ENCODE assay signal across 17 cellular contexts in the genomic region with DNA sequence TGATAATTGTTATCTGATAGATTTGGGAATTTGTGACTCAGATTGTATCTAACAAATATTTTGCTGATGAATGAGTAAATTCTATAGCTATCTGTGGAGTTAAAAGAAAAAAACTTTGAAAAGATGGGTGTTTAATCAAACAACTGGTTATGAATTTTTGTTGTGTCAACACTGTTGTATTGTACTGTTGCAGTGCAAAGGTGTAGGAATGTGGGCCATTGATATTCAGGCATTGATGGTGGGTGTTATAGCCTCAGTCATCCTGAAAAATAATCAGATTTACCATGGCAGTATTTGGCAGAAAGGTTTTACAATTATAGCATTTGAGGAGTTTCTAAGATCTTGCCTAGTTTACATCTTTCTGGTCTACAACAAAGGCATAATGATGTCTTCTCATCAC.
"Had no signal": no experiment of that assay in that cellular context is flagged by ENCODE, and none has a peak within 500 bp of the region (broad histone marks: within the 10 kb centered on the region; RNA-seq: fewer than 3 reads in every experiment).

No MANE protein-coding gene starts in this region.

- H3K27me3 ChIP-seq: adrenal gland, cardiac muscle cell, heart right ventricle, pancreas had no signal

- H3K27ac ChIP-seq: cardiac muscle cell had no signal

- H3K4me3 Mint-ChIP-seq: activated CD4-positive, alpha-beta memory T cell treated with anti-CD3 and anti-CD28 coated beads for 36 hours; activated CD4-positive, alpha-beta T cell treated with anti-CD3 and anti-CD28 coated beads for 36 hours; activated CD8-positive, alpha-beta memory T cell treated with anti-CD3 and anti-CD28 coated beads, Interleukin-2, amount 10 ng/mL, durations not matched to agents 7 days and 5 days; activated naive CD4-positive, alpha-beta T cell treated with anti-CD3 and anti-CD28 coated beads, Interleukin-2, amount 50 U/mL, for 24 hours; neural crest cell; stimulated activated naive B cell treated with anti-CD40 and anti-IgM and Interleukin-4, amounts not matched to agents 10 μg/mL and 1 μg/mL and 100 μg/mL, for 72 hours; T-helper 1 cell treated with Interleukin-12 subunit alpha and Interleukin-12 subunit beta and Interleukin-4 antibody, amounts not matched to agents 30 μg/mL and 1 μg/mL, for 36 hours; type B pancreatic cell had no signal

- H3K36me3 ChIP-seq: adrenal gland, cardiac muscle cell, pancreas had no signal

- H3K4me3 ChIP-seq: adrenal gland, cardiac muscle cell, heart right ventricle, lower lobe of right lung, pancreas had no signal

- H3K9me3 Mint-ChIP-seq: activated CD4-positive, alpha-beta memory T cell treated with anti-CD3 and anti-CD28 coated beads for 36 hours; activated naive CD4-positive, alpha-beta T cell treated with anti-CD3 and anti-CD28 coated beads, Interleukin-2, amount 50 U/mL, for 24 hours; activated T-helper 2 cell treated with anti-CD3 and anti-CD28 coated beads, Interferon-gamma antibody, Interleukin-2, Interleukin-4, amounts not matched to agents 10 μg/mL and 5 μg/mL and 100 μg/mL, durations not matched to agents 14 hours and 24 hours and 36 hours; neural crest cell; stimulated activated naive B cell treated with anti-CD40 and anti-IgM and Interleukin-4, amounts not matched to agents 10 μg/mL and 1 μg/mL and 100 μg/mL, for 72 hours; T-helper 1 cell treated with Interleukin-12 subunit alpha and Interleukin-12 subunit beta and Interleukin-4 antibody, amounts not matched to agents 30 μg/mL and 1 μg/mL, for 36 hours had no signal

- H3K36me3 Mint-ChIP-seq: activated CD4-positive, alpha-beta memory T cell treated with anti-CD3 and anti-CD28 coated beads for 36 hours; activated naive CD4-positive, alpha-beta T cell treated with anti-CD3 and anti-CD28 coated beads, Interleukin-2, amount 50 U/mL, for 24 hours had no signal

- H3K9me3 ChIP-seq: adrenal gland, heart right ventricle, lower lobe of right lung, pancreas had no signal

- ATAC-seq: activated CD4-positive, alpha-beta T cell treated with anti-CD3 and anti-CD28 coated beads for 36 hours; activated CD8-positive, alpha-beta memory T cell treated with anti-CD3 and anti-CD28 coated beads, Interleukin-2, amount 10 ng/mL, durations not matched to agents 7 days and 5 days; heart right ventricle; lower lobe of right lung; pancreas; stimulated activated naive B cell treated with anti-CD40 and anti-IgM and Interleukin-4, amounts not matched to agents 10 μg/mL and 1 μg/mL and 100 μg/mL, for 72 hours had no signal

- H3K4me1 Mint-ChIP-seq: activated naive CD4-positive, alpha-beta T cell treated with anti-CD3 and anti-CD28 coated beads, Interleukin-2, amount 50 U/mL, for 24 hours; neural crest cell had no signal

- DNase-seq: activated CD4-positive, alpha-beta memory T cell treated with anti-CD3 and anti-CD28 coated beads for 36 hours; activated CD4-positive, alpha-beta T cell treated with anti-CD3 and anti-CD28 coated beads for 36 hours; activated CD8-positive, alpha-beta memory T cell treated with anti-CD3 and anti-CD28 coated beads, Interleukin-2, amount 10 ng/mL, durations not matched to agents 7 days and 5 days; activated T-cell treated with anti-CD3 and anti-CD28 coated beads, Interleukin-2, amount 50 U/mL, for 1 hour; adrenal gland; heart right ventricle; lower lobe of right lung; midbrain; pancreas; stimulated activated CD4-positive, alpha-beta T cell treated with anti-CD3 and anti-CD28 coated beads, Interleukin-2, amount 100 ng/mL, for 48 hours; stimulated activated naive B cell treated with anti-CD40 and anti-IgM and Interleukin-4, amounts not matched to agents 10 μg/mL and 1 μg/mL and 100 μg/mL, for 72 hours had no signal

- H3K27me3 Mint-ChIP-seq: activated CD4-positive, alpha-beta memory T cell treated with anti-CD3 and anti-CD28 coated beads for 36 hours; activated CD4-positive, alpha-beta T cell treated with anti-CD3 and anti-CD28 coated beads for 36 hours; activated CD8-positive, alpha-beta memory T cell treated with anti-CD3 and anti-CD28 coated beads, Interleukin-2, amount 10 ng/mL, durations not matched to agents 7 days and 5 days; activated naive CD4-positive, alpha-beta T cell treated with anti-CD3 and anti-CD28 coated beads, Interleukin-2, amount 50 U/mL, for 24 hours; stimulated activated naive B cell treated with anti-CD40 and anti-IgM and Interleukin-4, amounts not matched to agents 10 μg/mL and 1 μg/mL and 100 μg/mL, for 72 hours; type B pancreatic cell had no signal

- H3K27ac Mint-ChIP-seq: activated CD4-positive, alpha-beta memory T cell treated with anti-CD3 and anti-CD28 coated beads for 36 hours; activated CD4-positive, alpha-beta T cell treated with anti-CD3 and anti-CD28 coated beads for 36 hours; activated CD8-positive, alpha-beta memory T cell treated with anti-CD3 and anti-CD28 coated beads, Interleukin-2, amount 10 ng/mL, durations not matched to agents 7 days and 5 days; activated naive CD4-positive, alpha-beta T cell treated with anti-CD3 and anti-CD28 coated beads, Interleukin-2, amount 50 U/mL, for 24 hours; activated T-helper 2 cell treated with anti-CD3 and anti-CD28 coated beads, Interferon-gamma antibody, Interleukin-2, Interleukin-4, amounts not matched to agents 10 μg/mL and 5 μg/mL and 100 μg/mL, durations not matched to agents 14 hours and 24 hours and 36 hours; stimulated activated naive B cell treated with anti-CD40 and anti-IgM and Interleukin-4, amounts not matched to agents 10 μg/mL and 1 μg/mL and 100 μg/mL, for 72 hours; T-helper 1 cell treated with Interleukin-12 subunit alpha and Interleukin-12 subunit beta and Interleukin-4 antibody, amounts not matched to agents 30 μg/mL and 1 μg/mL, for 36 hours; type B pancreatic cell had no signal
